19 cellular contexts compared by ENCODE assay signal in the genomic region with DNA sequence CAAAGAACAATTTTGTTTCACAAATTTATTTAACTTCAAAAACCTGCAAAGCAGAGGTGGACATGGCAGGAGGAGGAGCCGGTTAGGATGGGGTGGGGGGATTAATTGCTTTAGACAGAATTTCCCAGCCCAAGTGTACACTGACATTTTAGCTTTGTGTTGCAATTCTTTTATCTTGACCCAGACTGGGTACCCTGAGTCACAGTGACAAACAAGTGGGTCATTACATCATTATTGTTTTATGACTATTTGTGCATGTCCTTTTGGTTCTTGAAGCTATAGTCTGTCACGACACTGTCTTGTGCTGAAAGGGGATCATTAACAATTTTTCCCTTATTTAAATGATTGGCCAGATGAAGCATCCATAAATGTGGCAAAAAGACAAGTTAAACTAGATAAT.
"Had no signal": no experiment of that assay in that cellular context is flagged by ENCODE, and none has a peak within 500 bp of the region (broad histone marks: within the 10 kb centered on the region; RNA-seq: fewer than 3 reads in every experiment).

No MANE protein-coding gene starts in this region.

- H3K27me3 ChIP-seq: colonic mucosa, esophagus muscularis mucosa, foreskin keratinocyte, tibial artery had no signal

- ATAC-seq: activated T-cell treated with anti-CD3 and anti-CD28 coated beads, Interleukin-2, amount 50 U/mL, for 72 hours; foreskin keratinocyte; lower lobe of right lung had no signal

- H3K36me3 ChIP-seq: colonic mucosa, esophagus muscularis mucosa, lower lobe of right lung, neutrophil, tibial artery had no signal

- H3K27ac ChIP-seq: colonic mucosa, esophagus muscularis mucosa, foreskin keratinocyte, lower lobe of right lung, neutrophil, skin epidermis, tibial artery had no signal

- H3K4me3 ChIP-seq: colonic mucosa, esophagus muscularis mucosa, lower lobe of right lung, skin epidermis, tibial artery had no signal

- DNase-seq: activated B cell treated with CpG ODN at 0.5 μM for 24 hours; activated CD4-positive, alpha-beta T cell treated with anti-CD3 and anti-CD28 coated beads for 48 hours; activated CD8-positive, alpha-beta memory T cell treated with anti-CD3 and anti-CD28 coated beads, Interleukin-2, amount 50 U/mL, for 48 hours; activated gamma-delta T cell treated with Interleukin-2 at 50 U/mL for 16 hours; activated T-cell treated with anti-CD3 and anti-CD28 coated beads, Interleukin-2, amount 50 U/mL, for 72 hours; amniotic stem cell; caudate nucleus; colonic mucosa; foreskin keratinocyte; glutamatergic neuron; lower lobe of right lung; midbrain; posterior cingulate gyrus; stimulated activated CD4-positive, alpha-beta T cell treated with anti-CD3 and anti-CD28 coated beads, Interleukin-4, amount 100 ng/mL, for 24 hours; stimulated activated naive CD4-positive, alpha-beta T cell; tibial artery had no signal

- H3K4me1 ChIP-seq: colonic mucosa, esophagus muscularis mucosa, foreskin keratinocyte, lower lobe of right lung, tibial artery had no signal

- H3K9me3 ChIP-seq: colonic mucosa, lower lobe of right lung, neutrophil, tibial artery had no signal
